8 cellular contexts compared by ENCODE assay signal in genomic region chr14:67622675-67623074, GRCh38. TPM values are rescaled to one million over a fixed set of nuclear protein-coding genes. Genes with fewer than 3 reads are reported as not detected.
A peak's percentile ranks its signal among the peaks of the same experiment; 100 is the strongest.
DNase-seq lines count a peak whose midpoint lies in the region; ATAC-seq lines count a peak whose summit lies in the region.
"Had no signal": no experiment of that assay in that cellular context is flagged by ENCODE, and none has a peak within 500 bp of the region (broad histone marks: within the 10 kb centered on the region; RNA-seq: fewer than 3 reads in every experiment).

No MANE protein-coding gene starts in this region.

- H3K79me1 ChIP-seq in mesendoderm (ENCODE audit: low read length): no peaks in the 10 kb centered on the region

- no peak overlapping the region for H2BK15ac ChIP-seq in mesendoderm (replicated peaks; ENCODE audit: low read depth)

- DNase-seq in H4 (ENCODE audit: low spot score) (peak; percentile 89), NCI-H510A (lab: John Stamatoyannopoulos, UW) (peak; percentile 35), caudate nucleus (lab: John Stamatoyannopoulos, UW) (peak in 37 of 61 donors; percentile 2 to 81 (median 31)), mesendoderm (peak; percentile 97), NCI-H187 (lab: John Stamatoyannopoulos, UW) (no peak), posterior vena cava (ENCODE audit: low spot score) (no peak)

- no peaks in the 10 kb centered on the region for H3K79me2 ChIP-seq in mesendoderm (ENCODE audit: control insufficient read depth, insufficient read depth, low read length)

- H2AK5ac ChIP-seq in mesendoderm (ENCODE audit: low read length): no peak overlapping the region

- H2BK120ac ChIP-seq in mesendoderm (ENCODE audit: low read depth, low read length): no peak overlapping the region

- H3K27ac ChIP-seq in caudate nucleus (ENCODE audit: low read depth, low read length) (peak overlapping the region; percentile 37), mesendoderm (ENCODE audit: low read depth, low read length) (no peak overlapping the region)

- H4K5ac ChIP-seq in mesendoderm (ENCODE audit: low read length): no peak overlapping the region

- WGBS in mesendoderm (ENCODE audit: extremely low coverage, insufficient coverage, low lambda C conversion rate): no CpG with 5 or more reads among the region's 4 CpGs

- H3K56ac ChIP-seq in mesendoderm (ENCODE audit: low read length): peak overlapping the region; percentile 4

- intact Hi-C loops in posterior vena cava (cut with DNase I): loop anchor here in 1 of 2 donors (5.0 kb wide), 1 partner anchor 45 kb away; no protein-coding TSS in a partner anchor

- no peak overlapping the region for H4K8ac ChIP-seq in mesendoderm (ENCODE audit: low read depth, low read length)

- H3K9ac ChIP-seq in mesendoderm (ENCODE audit: low read length): no peak overlapping the region

- no peaks in the 10 kb centered on the region for H3K36me3 ChIP-seq in mesendoderm (ENCODE audit: control insufficient read depth, insufficient read depth, low read length)

- peaks cover 2% of the 10 kb centered on the region for H3K4me1 ChIP-seq in mesendoderm (ENCODE audit: control insufficient read depth, low read depth, low read length)

- H3K4ac ChIP-seq in mesendoderm (ENCODE audit: low read depth, low read length): no peak overlapping the region

- H3K4me3 ChIP-seq in mesendoderm (ENCODE audit: low read length): no peak overlapping the region

- no peaks in the 10 kb centered on the region for H3K27me3 ChIP-seq in mesendoderm (ENCODE audit: insufficient read depth, low read length, poor library complexity)

- H3K23ac ChIP-seq in mesendoderm (ENCODE audit: low read length): no peak overlapping the region

- H3K4me2 ChIP-seq in mesendoderm (ENCODE audit: low read length): no peak overlapping the region

- no peak overlapping the region for H2BK5ac ChIP-seq in mesendoderm (ENCODE audit: low read length)

- H3K18ac ChIP-seq in mesendoderm (ENCODE audit: low read length): no peak overlapping the region

- no peak for ATAC-seq in HG02642 (IDR thresholded peaks at IDR 0.05; ENCODE audit: poor library complexity, unreplicated experiment)
- ATAC-seq: right cardiac atrium had no signal

RNA-seq across cellular contexts. Expression of gene ARG2, which starts 3.0 kb away (rescaled TPM):
- 26.3 and 29.2 TPM in 2 replicates for total RNA-seq in H4 (2014; rRNA removed; shearing (Covaris generic))
- 28.0 TPM for polyA plus RNA-seq in mesendoderm (2013, experiment 1 of 2)
- polyA plus RNA-seq in mesendoderm (2013, experiment 2 of 2): 28.3 TPM
- total RNA-seq in posterior vena cava: 1 to 10 TPM; 1.9 to 5.1 TPM

RNA-seq across cellular contexts. Expression of gene PIGH, which starts 22.6 kb away (rescaled TPM):
- 27.5 and 31.5 TPM in 2 replicates for total RNA-seq in H4 (2014; rRNA removed; shearing (Covaris generic))
- 6.4 TPM for polyA plus RNA-seq in mesendoderm (2013, experiment 1 of 2)
- polyA plus RNA-seq in mesendoderm (2013, experiment 2 of 2): 7.1 TPM
- total RNA-seq in posterior vena cava: 10 to 100 TPM; 15.4 to 17.3 TPM

RNA-seq across cellular contexts. Expression of gene VTI1B, which starts 51.8 kb away (rescaled TPM):
- 51.9 and 67.7 TPM in 2 replicates for total RNA-seq in H4 (2014; rRNA removed; shearing (Covaris generic))
- polyA plus RNA-seq in mesendoderm (2013, experiment 1 of 2): 74.2 TPM
- polyA plus RNA-seq in mesendoderm (2013, experiment 2 of 2): 73.8 TPM
- 100 to 1,000 TPM; 111 to 117 TPM for total RNA-seq in posterior vena cava

Comparison
In these comparisons a context has a peak if more than half of its experiments do, and no peak if none do; other contexts are left out.
1. DNase-seq: peak in H4 (single experiment), NCI-H510A (single experiment), caudate nucleus (37 of 61) and mesendoderm (single experiment); none in NCI-H187 (0 of 2) and posterior vena cava (single experiment).